7 cellular contexts compared by ENCODE assay signal in genomic region chr1:93661341-93661740, GRCh38. TPM values are rescaled to one million over a fixed set of nuclear protein-coding genes. Genes with fewer than 3 reads are reported as not detected.
DNase-seq lines count a peak whose midpoint lies in the region; TF ChIP-seq lines count a peak whose summit lies in the region.
"Not testable (repeated sequence)": the region's sequence is repeated elsewhere in the genome, so short reads cannot be mapped to it uniquely, and the experiment has no call there.

No MANE protein-coding gene starts in this region.

- peaks cover 79% of the 10 kb centered on the region for H3K4me1 ChIP-seq in GM23248 (ENCODE audit: insufficient read depth)
- H3K4me1 ChIP-seq in SJCRH30: peaks cover 46% of the 10 kb centered on the region
- peaks cover 56 to 64% (median 62%) of the 10 kb centered on the region in 4 donors for H3K4me1 ChIP-seq in esophagus muscularis mucosa
- H3K4me1 ChIP-seq in mesendoderm (ENCODE audit: control insufficient read depth, low read depth, low read length): peaks cover 23% of the 10 kb centered on the region
- peaks cover 20 to 25% of the 10 kb centered on the region in 2 experiments for H3K4me1 ChIP-seq in trophoblast cell (ENCODE audit: control insufficient read depth in 1 of 2, insufficient read depth in 2 of 2, low read length in 2 of 2)
- H3K4me1 ChIP-seq in subcutaneous abdominal adipose tissue (ENCODE audit: control insufficient read depth in 5 of 5, insufficient read depth in 5 of 5, low read length in 5 of 5): peaks cover 9 to 52% (median 43%) of the 10 kb centered on the region in 5 donors

- H3K79me2 ChIP-seq in GM23248 (ENCODE audit: insufficient read depth) (peaks cover 94% of the 10 kb centered on the region), mesendoderm (ENCODE audit: control insufficient read depth, insufficient read depth, low read length) (peaks cover 44% of the 10 kb centered on the region)
- not testable (repeated sequence) for H3K79me2 ChIP-seq in trophoblast cell (ENCODE audit: control insufficient read depth, insufficient read depth, low read length, poor library complexity)

- WGBS in GM23248 (ENCODE audit: low coverage in 1 of 2, low lambda C conversion rate in 2 of 2, missing lambda C conversion rate in 2 of 2), 2 experiments: 88 to 93% methylated on average over 9 of the region's 9 CpGs
- WGBS in esophagus muscularis mucosa: 92% methylated on average over 9 of the region's 9 CpGs
- WGBS in mesendoderm (ENCODE audit: extremely low coverage, insufficient coverage, low lambda C conversion rate): no CpG with 5 or more reads among the region's 9 CpGs
- no CpG with 5 or more reads among the region's 9 CpGs for WGBS in trophoblast cell (ENCODE audit: extremely low coverage, insufficient coverage, insufficient read length)

- H3K36me3 ChIP-seq in GM23248 (ENCODE audit: low read depth) (peaks cover 49% of the 10 kb centered on the region), SJCRH30 (peaks cover 45% of the 10 kb centered on the region)
- not testable (repeated sequence) for H3K36me3 ChIP-seq in esophagus muscularis mucosa; mesendoderm (ENCODE audit: control insufficient read depth, insufficient read depth, low read length); trophoblast cell (ENCODE audit: control insufficient read depth in 1 of 2, insufficient read depth in 2 of 2, low read length in 2 of 2); subcutaneous abdominal adipose tissue (ENCODE audit: control insufficient read depth in 5 of 5, insufficient read depth in 5 of 5, low read length in 5 of 5)

- not testable (repeated sequence) for H3K9me3 ChIP-seq in GM23248 (ENCODE audit: low read depth); SJCRH30 (replicated peaks); esophagus muscularis mucosa; trophoblast cell (ENCODE audit: insufficient read depth, low read depth, low read length); subcutaneous abdominal adipose tissue (ENCODE audit: control insufficient read depth in 5 of 5, low read length in 5 of 5)

- H2AFZ ChIP-seq in GM23248; trophoblast cell (ENCODE audit: insufficient read depth, low read length, poor library complexity): not testable (repeated sequence)

- not testable (repeated sequence) for TF ChIP-seq CTCF in MCF 10A (IDR thresholded peaks at IDR 0.05; ENCODE audit: unreplicated experiment); esophagus muscularis mucosa (IDR thresholded peaks at IDR 0.05)

- CTCF ChIA-PET in MCF 10A (lab: Yijun Ruan, JAX): interaction anchor here (0.6 to 2.4 kb wide), 6 partner anchors 17 to 753 kb away, joined by 3 to 15 read pairs (median 4); no protein-coding TSS in a partner anchor

- not testable (repeated sequence) for H3K27me3 ChIP-seq in GM23248 (replicated peaks; ENCODE audit: insufficient read depth); SJCRH30; esophagus muscularis mucosa; mesendoderm (ENCODE audit: insufficient read depth, low read length, poor library complexity); trophoblast cell (ENCODE audit: insufficient read depth, low read length); subcutaneous abdominal adipose tissue (ENCODE audit: control insufficient read depth in 5 of 5, insufficient read depth in 4 of 5, low read length in 5 of 5)

- H3K23ac ChIP-seq in mesendoderm (ENCODE audit: low read length); trophoblast cell (ENCODE audit: low read length): not testable (repeated sequence)

- H3K18ac ChIP-seq in mesendoderm (ENCODE audit: low read length): peak overlapping the region; percentile 65
- not testable (repeated sequence) for H3K18ac ChIP-seq in trophoblast cell (ENCODE audit: low read length)

- peak overlapping the region; percentile 11 for H4K91ac ChIP-seq in trophoblast cell (ENCODE audit: low read depth, low read length)

- not testable (repeated sequence) for H2BK120ac ChIP-seq in mesendoderm (ENCODE audit: low read depth, low read length)
- peak overlapping the region; percentile 44 for H2BK120ac ChIP-seq in trophoblast cell (ENCODE audit: insufficient read depth, low read length, poor library complexity)

- not testable (repeated sequence) for H2BK5ac ChIP-seq in mesendoderm (ENCODE audit: low read length)
- H2BK5ac ChIP-seq in trophoblast cell (ENCODE audit: low read depth, low read length, poor library complexity): peak overlapping the region; percentile 21

- H3K9me3 Mint-ChIP-seq in MCF 10A (ENCODE audit: unreplicated experiment): not testable (repeated sequence)

- H3K36me3 Mint-ChIP-seq in MCF 10A (ENCODE audit: insufficient read depth, unreplicated experiment): peaks cover 67% of the 10 kb centered on the region

- H2BK12ac ChIP-seq in trophoblast cell (ENCODE audit: low read length): not testable (repeated sequence)

- not testable (repeated sequence) for H3K14ac ChIP-seq in trophoblast cell (ENCODE audit: low read length)

- H3K4me1 Mint-ChIP-seq in MCF 10A (ENCODE audit: insufficient read depth, unreplicated experiment): peaks cover 55% of the 10 kb centered on the region

- H3K4me2 ChIP-seq in GM23248 (ENCODE audit: unreplicated experiment): peak overlapping the region; percentile 73
- not testable (repeated sequence) for H3K4me2 ChIP-seq in mesendoderm (ENCODE audit: low read length); trophoblast cell (ENCODE audit: low read length)

- H2BK15ac ChIP-seq in mesendoderm (replicated peaks; ENCODE audit: low read depth): not testable (repeated sequence)

- H3K9me2 ChIP-seq in GM23248 (ENCODE audit: insufficient read depth): not testable (repeated sequence)

- H2AK5ac ChIP-seq in mesendoderm (ENCODE audit: low read length); trophoblast cell (ENCODE audit: low read length): not testable (repeated sequence)

- H3K4me3 ChIP-seq in GM23248: peak overlapping the region; percentile 52
- not testable (repeated sequence) for H3K4me3 ChIP-seq in SJCRH30; esophagus muscularis mucosa; mesendoderm (ENCODE audit: low read length); trophoblast cell (ENCODE audit: low read depth, low read length); subcutaneous abdominal adipose tissue (ENCODE audit: low read depth in 1 of 5, low read length in 5 of 5)

- TF ChIP-seq EP300 in esophagus muscularis mucosa (IDR thresholded peaks at IDR 0.05): not testable (repeated sequence)

- BruUV-seq in MCF 10A (replicated peaks; lab: Mats Ljungman, UMichigan): not testable (repeated sequence)

- peak overlapping the region; percentile 86 for H3K27ac ChIP-seq in GM23248
- peak overlapping the region; percentile 62 for H3K27ac ChIP-seq in SJCRH30
- H3K27ac ChIP-seq in esophagus muscularis mucosa (replicated peaks in 1 of 4): peak overlapping the region; percentile 56 to 71 (median 69)
- not testable (repeated sequence) for H3K27ac ChIP-seq in mesendoderm (ENCODE audit: low read depth, low read length)
- H3K27ac ChIP-seq in trophoblast cell (ENCODE audit: low read depth, low read length): peak overlapping the region; percentile 84
- H3K27ac ChIP-seq in subcutaneous abdominal adipose tissue (ENCODE audit: low read depth, low read length): peak overlapping the region; percentile 74

- in situ Hi-C loops in GM23248 (cut with MboI): not testable (repeated sequence)

- not testable (repeated sequence) for H3K56ac ChIP-seq in mesendoderm (ENCODE audit: low read length)

- H3F3A ChIP-seq in GM23248 (ENCODE audit: insufficient read depth): peaks cover 92% of the 10 kb centered on the region

- H3K9ac ChIP-seq in GM23248: peak overlapping the region; percentile 65
- not testable (repeated sequence) for H3K9ac ChIP-seq in mesendoderm (ENCODE audit: low read length); trophoblast cell (ENCODE audit: low read length); subcutaneous abdominal adipose tissue (ENCODE audit: low read length in 5 of 5)

- DNase-seq in GM23248; SJCRH30; MCF 10A (ENCODE audit: unreplicated experiment); esophagus muscularis mucosa (ENCODE audit: extremely low spot score); mesendoderm: not testable (repeated sequence)
- DNase-seq in trophoblast cell: peak; percentile 64 to 85

- TF ChIP-seq POLR2A in esophagus muscularis mucosa (IDR thresholded peaks at IDR 0.05; ENCODE audit: low read depth): not testable (repeated sequence)

- H3K27me3 Mint-ChIP-seq in MCF 10A (ENCODE audit: insufficient read depth, unreplicated experiment): not testable (repeated sequence)

- not testable (repeated sequence) for H4K5ac ChIP-seq in mesendoderm (ENCODE audit: low read length)

- not testable (repeated sequence) for H3K4me3 Mint-ChIP-seq in MCF 10A (ENCODE audit: unreplicated experiment)

- H3K27ac Mint-ChIP-seq in MCF 10A (ENCODE audit: low read depth, unreplicated experiment): peak overlapping the region; percentile 91

- intact Hi-C loops in MCF 10A (cut with micrococcal nuclease); esophagus muscularis mucosa (cut with DNase I): not testable (repeated sequence)

- POLR2A ChIA-PET in MCF 10A (lab: Yijun Ruan, JAX): interaction anchor here (0.6 to 2.6 kb wide), 7 partner anchors 9 to 183 kb away, joined by 3 to 14 read pairs (median 7); partner anchors contain the start of gene BCAR3

- peaks cover 27% of the 10 kb centered on the region for H3K79me1 ChIP-seq in mesendoderm (ENCODE audit: low read length)
- peaks cover 18% of the 10 kb centered on the region for H3K79me1 ChIP-seq in trophoblast cell (ENCODE audit: low read length)

- not testable (repeated sequence) for H3K4ac ChIP-seq in mesendoderm (ENCODE audit: low read depth, low read length); trophoblast cell (ENCODE audit: low read depth, low read length)

- H4K12ac ChIP-seq in trophoblast cell (ENCODE audit: low read depth, low read length): not testable (repeated sequence)

- H4K8ac ChIP-seq in mesendoderm (ENCODE audit: low read depth, low read length): peak overlapping the region; percentile 65
- H4K8ac ChIP-seq in trophoblast cell (ENCODE audit: low read depth, low read length): not testable (repeated sequence)

- not testable (repeated sequence) for H4K20me1 ChIP-seq in GM23248 (ENCODE audit: insufficient read depth)

RNA-seq across cellular contexts. Expression of gene BCAR3, which starts 20.3 kb away (rescaled TPM):
- total RNA-seq in GM23248 (2014; rRNA removed; shearing (Covaris generic)): 79.5 and 83.2 TPM in 2 replicates
- polyA plus RNA-seq in GM23248 (2016; fragmentation: Nextera tagmentation; extraction: Ambion mirVana): 62.2 and 65.1 TPM in 2 replicates
- total RNA-seq in SJCRH30 (2014; rRNA removed; shearing (Covaris generic)): 30.0 and 30.8 TPM in 2 replicates
- total RNA-seq in MCF 10A (2022): 83.6 and 130 TPM in 2 replicates
- 10 to 100 TPM; 20.2 to 47.2 (median 32.3) TPM for total RNA-seq in esophagus muscularis mucosa
- polyA plus RNA-seq in mesendoderm (2013, experiment 1 of 2): 23.5 TPM
- 23.0 TPM for polyA plus RNA-seq in mesendoderm (2013, experiment 2 of 2)
- polyA plus RNA-seq in trophoblast cell (2013): 28.1 and 29.7 TPM in 2 replicates
